ENCODE assay signal across 10 cellular contexts in the genomic region with DNA sequence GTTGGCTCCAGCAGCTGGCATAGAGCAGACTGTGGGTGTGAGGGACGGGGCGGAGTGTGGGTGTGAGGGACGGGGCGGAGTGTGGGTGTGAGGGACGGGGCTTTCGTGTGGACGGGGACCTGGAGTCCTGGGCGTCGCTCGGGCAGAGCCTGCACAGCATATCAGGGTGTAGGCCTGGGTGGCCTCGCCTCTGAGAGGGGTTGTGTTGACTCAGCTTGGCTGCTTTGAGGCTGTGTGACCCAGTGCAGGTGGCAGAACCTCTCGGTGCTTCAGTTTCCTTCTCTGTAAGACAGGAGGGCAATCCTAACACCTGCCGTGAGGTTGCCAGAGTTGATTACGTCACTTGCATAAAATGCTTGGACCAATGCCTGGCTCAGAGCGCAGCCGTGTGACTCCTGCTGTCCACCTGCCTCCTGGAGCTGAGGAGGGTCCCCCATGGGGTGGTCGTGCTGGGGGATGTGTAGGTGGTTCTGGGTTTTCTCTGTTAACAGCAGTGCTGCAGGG. TPM values are rescaled to one million over a fixed set of nuclear protein-coding genes. Genes with fewer than 3 reads are reported as not detected.
DNase-seq lines count a peak whose midpoint lies in the region; ATAC-seq and TF ChIP-seq lines count a peak whose summit lies in the region.
"Had no signal": no experiment of that assay in that cellular context is flagged by ENCODE, and none has a peak within 500 bp of the region (broad histone marks: within the 10 kb centered on the region; RNA-seq: fewer than 3 reads in every experiment).

No MANE protein-coding gene starts in this region.

- 0 out of 2 replicates have a peak, but pooled peaks cover 2% of the 10 kb centered on the region for H3K36me3 Mint-ChIP-seq in WTC11

- TF ChIP-seq CTCF in WTC11 (IDR thresholded peaks at IDR 0.05) (no peak), foreskin keratinocyte (conservative IDR thresholded peaks at IDR 0.05) (no peak)

- no peak overlapping the region for H3K4me3 Mint-ChIP-seq in WTC11
- H3K4me3 Mint-ChIP-seq in stimulated activated naive CD8-positive, alpha-beta T cell treated with anti-CD3 and anti-CD28 coated beads, Interleukin-15, amount 100 ng/mL, for 72 hours, result peak overlapping the region; percentile 60 to 64

- DNase-seq in SHP77 (lab: John Stamatoyannopoulos, UW) (peak; percentile 46 to 54), SHP77 treated with DMSO at 0.1 percent for 48 hours (lab: John Stamatoyannopoulos, UW) (no peak), WTC11 (ENCODE audit: low spot score) (no peak), foreskin keratinocyte (no peak), NCI-H1105 treated with DMSO at 0.1 percent for 48 hours (lab: John Stamatoyannopoulos, UW) (no peak), globus pallidus (ENCODE audit: low spot score) (no peak)
- peak in 1 of 2 donors; percentile 37 for DNase-seq in stimulated activated naive CD8-positive, alpha-beta T cell treated with anti-CD3 and anti-CD28 coated beads, Interleukin-15, amount 100 ng/mL, for 72 hours
- DNase-seq: Karpas-422, SK-N-SH had no signal

- no peak overlapping the region for H3K27ac ChIP-seq in foreskin keratinocyte

- no peak for ATAC-seq in WTC11
- ATAC-seq in foreskin keratinocyte, result peak; percentile 54
- peak; percentile 82 for ATAC-seq in stimulated activated naive CD8-positive, alpha-beta T cell treated with anti-CD3 and anti-CD28 coated beads, Interleukin-15, amount 100 ng/mL, for 72 hours
- ATAC-seq in HG03342 (IDR thresholded peaks at IDR 0.05; ENCODE audit: unreplicated experiment), result no peak

- H3K9me3 Mint-ChIP-seq in WTC11, result no peaks in the 10 kb centered on the region
- no peaks in the 10 kb centered on the region for H3K9me3 Mint-ChIP-seq in stimulated activated naive CD8-positive, alpha-beta T cell treated with anti-CD3 and anti-CD28 coated beads, Interleukin-15, amount 100 ng/mL, for 72 hours

- H3K27me3 Mint-ChIP-seq in WTC11 (ENCODE audit: low read depth), result no peaks in the 10 kb centered on the region
- no peaks in the 10 kb centered on the region for H3K27me3 Mint-ChIP-seq in stimulated activated naive CD8-positive, alpha-beta T cell treated with anti-CD3 and anti-CD28 coated beads, Interleukin-15, amount 100 ng/mL, for 72 hours

- peaks cover 7% of the 10 kb centered on the region for H3K4me1 Mint-ChIP-seq in WTC11
- H3K4me1 Mint-ChIP-seq in stimulated activated naive CD8-positive, alpha-beta T cell treated with anti-CD3 and anti-CD28 coated beads, Interleukin-15, amount 100 ng/mL, for 72 hours, result peaks cover 66% of the 10 kb centered on the region

- peak overlapping the region; percentile 37; the same call in 1 of the 2 replicates for H3K27ac Mint-ChIP-seq in WTC11
- peak overlapping the region in 1 of 2 donors; percentile 66 for H3K27ac Mint-ChIP-seq in stimulated activated naive CD8-positive, alpha-beta T cell treated with anti-CD3 and anti-CD28 coated beads, Interleukin-15, amount 100 ng/mL, for 72 hours

- CTCF ChIA-PET in WTC11 (lab: Charles Lee), result no interaction called here

- H3K27me3 ChIP-seq in foreskin keratinocyte, result no peaks in the 10 kb centered on the region

- POLR2A ChIA-PET in WTC11 (lab: Charles Lee), result no interaction called here

- no peaks in the 10 kb centered on the region for H3K4me1 ChIP-seq in foreskin keratinocyte

TF ChIP-seq in WTC11, 78 proteins besides CTCF, POLR2A, EP300 and RAD21:
- TF ChIP-seq ZNF671 (CRISPR knock-in tag; IDR thresholded peaks at IDR 0.05) (no peak), KAT7 (CRISPR knock-in tag; IDR thresholded peaks at IDR 0.05; ENCODE audit: borderline replicate concordance) (no peak), SP1 (CRISPR knock-in tag; conservative IDR thresholded peaks at IDR 0.05) (no peak), RORB (CRISPR knock-in tag; IDR thresholded peaks at IDR 0.05) (no peak), GTF2I (CRISPR knock-in tag; conservative IDR thresholded peaks at IDR 0.05) (no peak), EMX1 (CRISPR knock-in tag; IDR thresholded peaks at IDR 0.05) (no peak), ZBTB21 (CRISPR knock-in tag; IDR thresholded peaks at IDR 0.05; ENCODE audit: borderline replicate concordance) (no peak)
- TF ChIP-seq, protein P1, sequence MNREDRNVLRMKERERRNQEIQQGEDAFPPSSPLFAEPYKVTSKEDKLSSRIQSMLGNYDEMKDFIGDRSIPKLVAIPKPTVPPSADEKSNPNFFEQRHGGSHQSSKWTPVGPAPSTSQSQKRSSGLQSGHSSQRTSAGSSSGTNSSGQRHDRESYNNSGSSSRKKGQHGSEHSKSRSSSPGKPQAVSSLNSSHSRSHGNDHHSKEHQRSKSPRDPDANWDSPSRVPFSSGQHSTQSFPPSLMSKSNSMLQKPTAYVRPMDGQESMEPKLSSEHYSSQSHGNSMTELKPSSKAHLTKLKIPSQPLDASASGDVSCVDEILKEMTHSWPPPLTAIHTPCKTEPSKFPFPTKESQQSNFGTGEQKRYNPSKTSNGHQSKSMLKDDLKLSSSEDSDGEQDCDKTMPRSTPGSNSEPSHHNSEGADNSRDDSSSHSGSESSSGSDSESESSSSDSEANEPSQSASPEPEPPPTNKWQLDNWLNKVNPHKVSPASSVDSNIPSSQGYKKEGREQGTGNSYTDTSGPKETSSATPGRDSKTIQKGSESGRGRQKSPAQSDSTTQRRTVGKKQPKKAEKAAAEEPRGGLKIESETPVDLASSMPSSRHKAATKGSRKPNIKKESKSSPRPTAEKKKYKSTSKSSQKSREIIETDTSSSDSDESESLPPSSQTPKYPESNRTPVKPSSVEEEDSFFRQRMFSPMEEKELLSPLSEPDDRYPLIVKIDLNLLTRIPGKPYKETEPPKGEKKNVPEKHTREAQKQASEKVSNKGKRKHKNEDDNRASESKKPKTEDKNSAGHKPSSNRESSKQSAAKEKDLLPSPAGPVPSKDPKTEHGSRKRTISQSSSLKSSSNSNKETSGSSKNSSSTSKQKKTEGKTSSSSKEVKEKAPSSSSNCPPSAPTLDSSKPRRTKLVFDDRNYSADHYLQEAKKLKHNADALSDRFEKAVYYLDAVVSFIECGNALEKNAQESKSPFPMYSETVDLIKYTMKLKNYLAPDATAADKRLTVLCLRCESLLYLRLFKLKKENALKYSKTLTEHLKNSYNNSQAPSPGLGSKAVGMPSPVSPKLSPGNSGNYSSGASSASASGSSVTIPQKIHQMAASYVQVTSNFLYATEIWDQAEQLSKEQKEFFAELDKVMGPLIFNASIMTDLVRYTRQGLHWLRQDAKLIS (CRISPR knock-in tag; IDR thresholded peaks at IDR 0.05; ENCODE audit: borderline replicate concordance), result no peak
- TF ChIP-seq, protein P2, sequence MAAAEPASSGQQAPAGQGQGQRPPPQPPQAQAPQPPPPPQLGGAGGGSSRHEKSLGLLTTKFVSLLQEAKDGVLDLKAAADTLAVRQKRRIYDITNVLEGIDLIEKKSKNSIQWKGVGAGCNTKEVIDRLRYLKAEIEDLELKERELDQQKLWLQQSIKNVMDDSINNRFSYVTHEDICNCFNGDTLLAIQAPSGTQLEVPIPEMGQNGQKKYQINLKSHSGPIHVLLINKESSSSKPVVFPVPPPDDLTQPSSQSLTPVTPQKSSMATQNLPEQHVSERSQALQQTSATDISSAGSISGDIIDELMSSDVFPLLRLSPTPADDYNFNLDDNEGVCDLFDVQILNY (CRISPR knock-in tag; IDR thresholded peaks at IDR 0.05), result no peak
- TF ChIP-seq, protein P3, sequence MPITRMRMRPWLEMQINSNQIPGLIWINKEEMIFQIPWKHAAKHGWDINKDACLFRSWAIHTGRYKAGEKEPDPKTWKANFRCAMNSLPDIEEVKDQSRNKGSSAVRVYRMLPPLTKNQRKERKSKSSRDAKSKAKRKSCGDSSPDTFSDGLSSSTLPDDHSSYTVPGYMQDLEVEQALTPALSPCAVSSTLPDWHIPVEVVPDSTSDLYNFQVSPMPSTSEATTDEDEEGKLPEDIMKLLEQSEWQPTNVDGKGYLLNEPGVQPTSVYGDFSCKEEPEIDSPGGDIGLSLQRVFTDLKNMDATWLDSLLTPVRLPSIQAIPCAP (CRISPR knock-in tag; IDR thresholded peaks at IDR 0.05), result no peak

RNA-seq across cellular contexts. Expression of a gene that starts 15.3 kb away (rescaled TPM):
- 116 to 123 TPM (median 120 TPM) in 3 replicates for total RNA-seq in WTC11 (2021)
- 150 and 176 TPM in 2 replicates for total RNA-seq in foreskin keratinocyte
- 176 and 205 TPM in 2 replicates for polyA plus RNA-seq in foreskin keratinocyte

RNA-seq across cellular contexts. Expression of a gene that starts 41.9 kb away (rescaled TPM):
- total RNA-seq in WTC11 (2021), result 35.2 to 38.6 TPM (median 36.1 TPM) in 3 replicates
- total RNA-seq in foreskin keratinocyte, result 49.5 and 63.0 TPM in 2 replicates
- 123 and 183 TPM in 2 replicates for polyA plus RNA-seq in foreskin keratinocyte

RNA-seq across cellular contexts. Expression of a gene that starts 55.2 kb away (rescaled TPM):
- total RNA-seq in WTC11 (2021) (45.0 to 53.0 TPM (median 45.9 TPM) in 3 replicates), foreskin keratinocyte (26.5 and 28.0 TPM in 2 replicates)
- 31.8 and 37.0 TPM in 2 replicates for polyA plus RNA-seq in foreskin keratinocyte

Comparison
In these comparisons a context has a peak if more than half of its experiments do, and no peak if none do; other contexts are left out.
1. DNase-seq: peak in SHP77 (2 of 2); none in SHP77 treated with DMSO at 0.1 percent for 48 hours (single experiment), WTC11 (single experiment), foreskin keratinocyte (0 of 2), NCI-H1105 treated with DMSO at 0.1 percent for 48 hours (single experiment) and globus pallidus (single experiment).
2. ATAC-seq: peak in foreskin keratinocyte (single experiment) and stimulated activated naive CD8-positive, alpha-beta T cell treated with anti-CD3 and anti-CD28 coated beads, Interleukin-15, amount 100 ng/mL, for 72 hours (single experiment); none in WTC11 (single experiment) and HG03342 (single experiment).